Comparison of ENCODE assay signal across 27 cellular contexts in genomic region chr5:75928992-75929391, GRCh38.
"Had no signal": no experiment of that assay in that cellular context is flagged by ENCODE, and none has a peak within 500 bp of the region (broad histone marks: within the 10 kb centered on the region; RNA-seq: fewer than 3 reads in every experiment).

No MANE protein-coding gene starts in this region.

- H3K4me1 ChIP-seq: left ventricle myocardium inferior, pancreas, prostate gland, stomach, testis, thyroid gland, transverse colon, upper lobe of left lung, vagina had no signal

- DNase-seq: islet precursor cell; left ventricle myocardium inferior; naive B cell; natural killer cell; nephron progenitor cell; nucleus accumbens; pancreas; retina; right cardiac atrium; stimulated activated CD4-positive, alpha-beta T cell treated with anti-CD3 and anti-CD28 coated beads, Interleukin-12 subunit alpha, Interleukin-12 subunit beta, amount 100 ng/mL, for 4 hours; stimulated activated CD4-positive, alpha-beta T cell treated with anti-CD3 and anti-CD28 coated beads, Interleukin-15, amount 100 ng/mL, for 24 hours; stimulated activated CD4-positive, alpha-beta T cell treated with anti-CD3 and anti-CD28 coated beads, Interleukin-2, amount 100 ng/mL, for 24 hours; stimulated activated CD4-positive, alpha-beta T cell treated with anti-CD3 and anti-CD28 coated beads, Interleukin-4, amount 100 ng/mL, for 24 hours; stimulated activated naive B cell treated with anti-CD40 and anti-IgM and Interleukin-4, amounts not matched to agents 10 μg/mL and 1 μg/mL and 100 μg/mL, for 72 hours; stimulated activated naive CD8-positive, alpha-beta T cell treated with anti-CD3 and anti-CD28 coated beads, Interleukin-15, Interleukin-2, amounts not matched to agents 100 U/mL and 50 U/mL, for 24 hours; stomach; testis; thyroid gland; transverse colon; upper lobe of left lung had no signal

- H3K27ac Mint-ChIP-seq: mesothelial cell of epicardium; natural killer cell; nephron progenitor cell; stimulated activated naive B cell treated with anti-CD40 and anti-IgM and Interleukin-4, amounts not matched to agents 10 μg/mL and 1 μg/mL and 100 μg/mL, for 72 hours had no signal

- H3K36me3 Mint-ChIP-seq: mesothelial cell of epicardium; naive B cell; natural killer cell; stimulated activated naive B cell treated with anti-CD40 and anti-IgM and Interleukin-4, amounts not matched to agents 10 μg/mL and 1 μg/mL and 100 μg/mL, for 72 hours had no signal

- H3K36me3 ChIP-seq: left ventricle myocardium inferior, pancreas, prostate gland, stomach, thyroid gland, transverse colon, upper lobe of left lung, vagina had no signal

- ATAC-seq: natural killer cell; pancreas; right cardiac atrium; sciatic nerve; stimulated activated naive B cell treated with anti-CD40 and anti-IgM and Interleukin-4, amounts not matched to agents 10 μg/mL and 1 μg/mL and 100 μg/mL, for 72 hours; stimulated activated naive CD8-positive, alpha-beta T cell treated with anti-CD3 and anti-CD28 coated beads, Interleukin-15, Interleukin-2, amounts not matched to agents 100 U/mL and 50 U/mL, for 24 hours had no signal

- H3K4me3 ChIP-seq: hepatocyte, left ventricle myocardium inferior, lung, pancreas, prostate gland, skin epidermis, stomach, testis, thyroid gland, transverse colon, upper lobe of left lung, vagina had no signal

- H3K9me3 Mint-ChIP-seq: mesothelial cell of epicardium, naive B cell, nephron progenitor cell had no signal

- H3K4me3 Mint-ChIP-seq: mesothelial cell of epicardium; naive B cell; natural killer cell; nephron progenitor cell; stimulated activated naive B cell treated with anti-CD40 and anti-IgM and Interleukin-4, amounts not matched to agents 10 μg/mL and 1 μg/mL and 100 μg/mL, for 72 hours had no signal

- H3K27me3 ChIP-seq: pancreas, testis, thyroid gland, transverse colon, upper lobe of left lung, vagina had no signal

- H3K9me3 ChIP-seq: left ventricle myocardium inferior, pancreas, prostate gland, stomach, testis, thyroid gland, transverse colon, upper lobe of left lung, vagina had no signal

- H3K4me1 Mint-ChIP-seq: mesothelial cell of epicardium; naive B cell; natural killer cell; nephron progenitor cell; stimulated activated naive B cell treated with anti-CD40 and anti-IgM and Interleukin-4, amounts not matched to agents 10 μg/mL and 1 μg/mL and 100 μg/mL, for 72 hours had no signal

- H3K27ac ChIP-seq: hepatocyte, left ventricle myocardium inferior, pancreas, prostate gland, skin epidermis, stomach, testis, thyroid gland, transverse colon, upper lobe of left lung, vagina had no signal
